ENCODE assay signal across 8 cellular contexts in genomic region chr11:75577198-75577597, GRCh38. TPM values are rescaled to one million over a fixed set of nuclear protein-coding genes. Genes with fewer than 3 reads are reported as not detected.
DNase-seq lines count a peak whose midpoint lies in the region; ATAC-seq lines count a peak whose summit lies in the region.

No MANE protein-coding gene starts in this region.

- H3K36me3 Mint-ChIP-seq in activated naive CD4-positive, alpha-beta T cell treated with anti-CD3 and anti-CD28 coated beads for 36 hours (ENCODE audit: low read depth): peaks cover 2% of the 10 kb centered on the region

- CTCF ChIA-PET in activated naive CD4-positive, alpha-beta T cell treated with anti-CD3 and anti-CD28 coated beads for 36 hours (lab: Charles Lee): interaction anchor here (0.6 to 3.2 kb wide), 13 partner anchors 8 to 248 kb away, joined by 3 to 15 read pairs (median 5); no protein-coding TSS in a partner anchor

- H3K9me3 Mint-ChIP-seq in activated naive CD4-positive, alpha-beta T cell treated with anti-CD3 and anti-CD28 coated beads for 36 hours: no peaks in the 10 kb centered on the region

- H3K4me3 Mint-ChIP-seq in activated naive CD4-positive, alpha-beta T cell treated with anti-CD3 and anti-CD28 coated beads for 36 hours: no peak overlapping the region

- H3K27me3 Mint-ChIP-seq in activated naive CD4-positive, alpha-beta T cell treated with anti-CD3 and anti-CD28 coated beads for 36 hours (ENCODE audit: low read depth): peaks cover 2% of the 10 kb centered on the region

- intact Hi-C loops in activated naive CD4-positive, alpha-beta T cell treated with anti-CD3 and anti-CD28 coated beads for 36 hours (cut with micrococcal nuclease): loop anchor here (1.0 to 5.0 kb wide), 3 partner anchors 15 to 130 kb away; partner anchors contain the start of gene SERPINH1

- ATAC-seq in GM21515 (IDR thresholded peaks at IDR 0.05; ENCODE audit: unreplicated experiment) (no peak), GM21360 (IDR thresholded peaks at IDR 0.05; ENCODE audit: unreplicated experiment) (no peak), HG03196 (IDR thresholded peaks at IDR 0.05; ENCODE audit: unreplicated experiment) (no peak)

- H3K27ac Mint-ChIP-seq in activated naive CD4-positive, alpha-beta T cell treated with anti-CD3 and anti-CD28 coated beads for 36 hours: no peak overlapping the region

- peak; percentile 36 for DNase-seq in EL
- peak; percentile 82 for DNase-seq in OCI-M1 (lab: John Stamatoyannopoulos, UW)
- DNase-seq in activated naive CD4-positive, alpha-beta T cell treated with anti-CD3 and anti-CD28 coated beads for 36 hours: peak; percentile 72
- DNase-seq in iPS-NIHi11 (ENCODE audit: low spot score): peak; percentile 76
- peak; percentile 80 for DNase-seq in stimulated activated CD8-positive, alpha-beta memory T cell treated with anti-CD3 and anti-CD28 coated beads, Interleukin-4, amount 100 ng/mL, for 48 hours

- peaks cover 9% of the 10 kb centered on the region for H3K4me1 Mint-ChIP-seq in activated naive CD4-positive, alpha-beta T cell treated with anti-CD3 and anti-CD28 coated beads for 36 hours (ENCODE audit: low read depth)

RNA-seq across cellular contexts. Expression of gene SERPINH1, which starts 15.1 kb away (rescaled TPM):
- 10 to 100 TPM; 13.9 to 15.4 TPM for total RNA-seq in activated naive CD4-positive, alpha-beta T cell treated with anti-CD3 and anti-CD28 coated beads for 36 hours

RNA-seq across cellular contexts. Expression of gene GDPD5, which starts 51.5 kb away (rescaled TPM):
- 10 to 100 TPM; 13.3 to 13.5 TPM for total RNA-seq in activated naive CD4-positive, alpha-beta T cell treated with anti-CD3 and anti-CD28 coated beads for 36 hours
